ENCODE assay signal across 10 cellular contexts in the genomic region with DNA sequence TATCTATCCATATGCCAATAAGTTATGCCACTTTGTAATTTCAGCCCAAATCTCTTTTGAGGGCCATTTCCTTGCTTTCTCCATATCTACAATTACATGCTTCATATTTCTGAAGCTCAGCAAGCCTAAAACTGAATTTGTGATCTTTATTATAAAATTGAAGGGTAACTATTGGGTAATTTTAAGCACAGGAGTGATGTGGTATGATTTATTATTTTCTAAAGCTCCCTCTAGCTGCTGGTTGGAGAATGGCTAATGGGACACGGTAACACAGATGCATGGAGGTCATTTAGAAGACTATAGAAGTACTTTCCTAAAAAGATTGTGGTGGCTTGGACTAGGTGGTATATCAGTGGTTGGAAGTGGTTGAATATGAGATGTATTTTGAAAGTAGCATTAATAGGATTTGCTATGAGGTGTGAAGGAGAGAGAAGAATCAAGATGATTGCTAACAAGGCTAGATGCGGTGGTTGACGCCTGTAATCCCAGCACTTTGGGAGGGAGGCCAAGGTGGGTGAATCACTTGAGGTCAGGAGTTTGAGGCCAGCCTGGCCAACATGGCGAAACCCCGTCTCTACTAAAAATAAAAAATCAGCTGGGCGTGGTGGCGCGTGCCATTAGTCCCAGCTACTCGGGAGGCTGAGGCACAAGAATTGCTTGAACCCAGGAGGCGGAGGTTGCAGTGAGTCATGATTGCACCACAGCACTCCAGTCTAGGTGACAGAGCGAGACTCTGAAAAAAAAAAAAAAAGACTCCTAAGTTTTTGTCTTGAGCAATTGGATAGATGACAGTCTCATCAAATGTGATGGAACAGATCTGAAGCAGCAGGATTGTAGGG. TPM values are rescaled to one million over a fixed set of nuclear protein-coding genes. Genes with fewer than 3 reads are reported as not detected.
A peak's percentile ranks its signal among the peaks of the same experiment; 100 is the strongest.
DNase-seq lines count a peak whose midpoint lies in the region; ATAC-seq and TF ChIP-seq lines count a peak whose summit lies in the region.
"Had no signal": no experiment of that assay in that cellular context is flagged by ENCODE, and none has a peak within 500 bp of the region (broad histone marks: within the 10 kb centered on the region; RNA-seq: fewer than 3 reads in every experiment).

No MANE protein-coding gene starts in this region.

- DNase-seq in NCI-H82 (lab: John Stamatoyannopoulos, UW): peak; percentile 18
- no peak for DNase-seq in NCI-H82 treated with DMSO at 0.1 percent for 48 hours (lab: John Stamatoyannopoulos, UW; ENCODE audit: unreplicated experiment)
- no peak for DNase-seq in Peyer's patch
- DNase-seq in esophagus squamous epithelium (lab: John Stamatoyannopoulos, UW): no peak
- no peak for DNase-seq in thyroid gland
- no peak for DNase-seq in activated naive CD4-positive, alpha-beta T cell treated with anti-CD3 and anti-CD28 coated beads for 36 hours
- DNase-seq: activated T-cell treated with anti-CD3 and anti-CD28 coated beads, Interleukin-2, amount 50 U/mL, for 48 hours; NCI-H2227 treated with DMSO at 0.1 percent for 48 hours had no signal

- H3K27me3 ChIP-seq in Peyer's patch (no peaks in the 10 kb centered on the region), esophagus squamous epithelium (no peaks in the 10 kb centered on the region), thyroid gland (no peaks in the 10 kb centered on the region)

- H3K36me3 Mint-ChIP-seq in activated naive CD4-positive, alpha-beta T cell treated with anti-CD3 and anti-CD28 coated beads for 36 hours (ENCODE audit: low read depth): peaks cover 2% of the 10 kb centered on the region

- TF ChIP-seq CTCF in Peyer's patch (IDR thresholded peaks at IDR 0.05) (peak; percentile 15 to 51 (median 44)), esophagus squamous epithelium (IDR thresholded peaks at IDR 0.05) (peak in 4 of 6 experiments; percentile 23 to 57 (median 36)), thyroid gland (IDR thresholded peaks at IDR 0.05) (peak in 4 of 6 experiments; percentile 10 to 50 (median 28))

- peaks cover 21% of the 10 kb centered on the region for H3K4me1 Mint-ChIP-seq in activated naive CD4-positive, alpha-beta T cell treated with anti-CD3 and anti-CD28 coated beads for 36 hours (ENCODE audit: low read depth)

- WGBS in esophagus squamous epithelium, 2 donors: 86 to 92% methylated on average over 11 of the region's 11 CpGs
- 93 to 94% methylated on average over 11 of the region's 11 CpGs for WGBS in thyroid gland, 2 donors

- H3K27me3 Mint-ChIP-seq in activated naive CD4-positive, alpha-beta T cell treated with anti-CD3 and anti-CD28 coated beads for 36 hours (ENCODE audit: low read depth): no peaks in the 10 kb centered on the region

- H3K4me3 ChIP-seq in Peyer's patch (no peak overlapping the region), esophagus squamous epithelium (no peak overlapping the region), thyroid gland (replicated peaks in 1 of 3) (no peak overlapping the region)

- H3K9me3 Mint-ChIP-seq in activated naive CD4-positive, alpha-beta T cell treated with anti-CD3 and anti-CD28 coated beads for 36 hours: no peaks in the 10 kb centered on the region

- TF ChIP-seq POLR2A in Peyer's patch (IDR thresholded peaks at IDR 0.05): no peak
- no peak for TF ChIP-seq POLR2A in esophagus squamous epithelium (IDR thresholded peaks at IDR 0.05)
- no peak for TF ChIP-seq POLR2A in thyroid gland (IDR thresholded peaks at IDR 0.05)

- CTCF ChIA-PET in activated naive CD4-positive, alpha-beta T cell treated with anti-CD3 and anti-CD28 coated beads for 36 hours (lab: Charles Lee): interaction anchor here (0.6 to 4.1 kb wide), 9 partner anchors 11 to 109 kb away, joined by 3 to 32 read pairs (median 4); partner anchors contain the start of gene KLHDC10

- H3K4me1 ChIP-seq in Peyer's patch (no peaks in the 10 kb centered on the region), esophagus squamous epithelium (no peaks in the 10 kb centered on the region), thyroid gland (peaks cover 0 to 8% of the 10 kb centered on the region in 2 donors)

- intact Hi-C loops in esophagus squamous epithelium (cut with DNase I): no loop called here
- intact Hi-C loops in thyroid gland (cut with DNase I): no loop called here
- intact Hi-C loops in activated naive CD4-positive, alpha-beta T cell treated with anti-CD3 and anti-CD28 coated beads for 36 hours (cut with micrococcal nuclease): no loop called here

- H3K27ac ChIP-seq in Peyer's patch: no peak overlapping the region
- no peak overlapping the region for H3K27ac ChIP-seq in esophagus squamous epithelium
- no peak overlapping the region for H3K27ac ChIP-seq in thyroid gland

- no peak overlapping the region for H3K27ac Mint-ChIP-seq in activated naive CD4-positive, alpha-beta T cell treated with anti-CD3 and anti-CD28 coated beads for 36 hours

- no peak for ATAC-seq in HG03108 (IDR thresholded peaks at IDR 0.05; ENCODE audit: unreplicated experiment)
- ATAC-seq in GM21529 (IDR thresholded peaks at IDR 0.05; ENCODE audit: unreplicated experiment): no peak

- H3K9me3 ChIP-seq in Peyer's patch: no peaks in the 10 kb centered on the region
- no peaks in the 10 kb centered on the region for H3K9me3 ChIP-seq in esophagus squamous epithelium
- no peaks in the 10 kb centered on the region for H3K9me3 ChIP-seq in thyroid gland

- no peaks in the 10 kb centered on the region for H3K36me3 ChIP-seq in Peyer's patch
- peaks cover 0 to 27% (median 0%) of the 10 kb centered on the region in 3 donors for H3K36me3 ChIP-seq in esophagus squamous epithelium
- no peaks in the 10 kb centered on the region for H3K36me3 ChIP-seq in thyroid gland

- no peak overlapping the region for H3K4me3 Mint-ChIP-seq in activated naive CD4-positive, alpha-beta T cell treated with anti-CD3 and anti-CD28 coated beads for 36 hours

RNA-seq across cellular contexts. Expression of gene KLHDC10, which starts 13.9 kb away (rescaled TPM):
- 10 to 100 TPM; 16.5 to 25.0 (median 20.1) TPM for total RNA-seq in Peyer's patch
- 10 to 100 TPM; 11.9 to 17.5 (median 15.7) TPM for total RNA-seq in esophagus squamous epithelium
- 10 to 100 TPM; 27.4 to 41.6 (median 30.8) TPM for total RNA-seq in thyroid gland
- 10 to 100 TPM; 11.6 to 12.9 TPM for total RNA-seq in activated naive CD4-positive, alpha-beta T cell treated with anti-CD3 and anti-CD28 coated beads for 36 hours

RNA-seq across cellular contexts. Expression of gene ZC3HC1, which starts 33.1 kb away (rescaled TPM):
- total RNA-seq in Peyer's patch: 10 to 100 TPM in 2 of 4 donors, 1 to 10 TPM in 2; 3.8 to 11.9 (median 8.1) TPM
- total RNA-seq in esophagus squamous epithelium: 1 to 10 TPM; 5.6 to 9.3 (median 8.9) TPM
- total RNA-seq in thyroid gland: 10 to 100 TPM; 11.8 to 17.9 (median 16.7) TPM
- 10 to 100 TPM; 20.1 to 22.3 TPM for total RNA-seq in activated naive CD4-positive, alpha-beta T cell treated with anti-CD3 and anti-CD28 coated beads for 36 hours
